In genomic region chr14:72892103-72892878, GRCh38 we compare ENCODE assay signal across 8 cellular contexts. TPM values are rescaled to one million over a fixed set of nuclear protein-coding genes. Genes with fewer than 3 reads are reported as not detected.
A peak's percentile ranks its signal among the peaks of the same experiment; 100 is the strongest.
DNase-seq lines count a peak whose midpoint lies in the region; ATAC-seq lines count a peak whose summit lies in the region.

No MANE protein-coding gene starts in this region.

- no peaks in the 10 kb centered on the region for H3K36me3 Mint-ChIP-seq in activated naive CD8-positive, alpha-beta T cell treated with anti-CD3 and anti-CD28 coated beads for 36 hours

- no peak overlapping the region for H3K27ac Mint-ChIP-seq in activated naive CD8-positive, alpha-beta T cell treated with anti-CD3 and anti-CD28 coated beads for 36 hours

- H3K36me3 ChIP-seq in iPS-18a (ENCODE audit: control insufficient read depth, low read depth, low read length) = no peaks in the 10 kb centered on the region

- peak overlapping the region; percentile 91 for H3K4me3 Mint-ChIP-seq in activated naive CD8-positive, alpha-beta T cell treated with anti-CD3 and anti-CD28 coated beads for 36 hours

- H3K4me1 Mint-ChIP-seq in activated naive CD8-positive, alpha-beta T cell treated with anti-CD3 and anti-CD28 coated beads for 36 hours = peaks cover 16% of the 10 kb centered on the region

- no peaks in the 10 kb centered on the region for H3K9me3 Mint-ChIP-seq in activated naive CD8-positive, alpha-beta T cell treated with anti-CD3 and anti-CD28 coated beads for 36 hours

- H3K27ac ChIP-seq in iPS-18a (ENCODE audit: low read length) (no peak overlapping the region), skin epidermis (no peak overlapping the region)

- DNase-seq in ELR (ENCODE audit: low read depth) = peak; percentile 69
- DNase-seq in NCI-H524 treated with DMSO at 0.1 percent for 48 hours (lab: John Stamatoyannopoulos, UW) = peak; percentile 38
- DNase-seq in activated naive CD8-positive, alpha-beta T cell treated with anti-CD3 and anti-CD28 coated beads for 36 hours = peak; percentile 22
- no peak for DNase-seq in ureter (ENCODE audit: low spot score)

- H3K4me1 ChIP-seq in iPS-18a (ENCODE audit: control insufficient read depth, low read depth, low read length) = peaks cover 42% of the 10 kb centered on the region

- H3K4me3 ChIP-seq in iPS-18a (ENCODE audit: low read length) (peak overlapping the region; percentile 92), skin epidermis (peak overlapping the region; percentile 56 to 82 (median 73))

- H3K27me3 ChIP-seq in iPS-18a (ENCODE audit: control insufficient read depth, insufficient read depth, low read length) = peaks cover 79% of the 10 kb centered on the region

- no peak overlapping the region for H3K9ac ChIP-seq in iPS-18a (ENCODE audit: low read length)

- ATAC-seq in GM19328 (IDR thresholded peaks at IDR 0.05; ENCODE audit: unreplicated experiment) = no peak
- ATAC-seq in HG03439 (IDR thresholded peaks at IDR 0.05; ENCODE audit: unreplicated experiment) = no peak

- peaks cover 49% of the 10 kb centered on the region for H3K27me3 Mint-ChIP-seq in activated naive CD8-positive, alpha-beta T cell treated with anti-CD3 and anti-CD28 coated beads for 36 hours

- no peaks in the 10 kb centered on the region for H3K9me3 ChIP-seq in iPS-18a (ENCODE audit: control insufficient read depth, low read depth, low read length)

RNA-seq across cellular contexts. Expression of gene DPF3, which starts 1.6 kb away (rescaled TPM):
- total RNA-seq in activated naive CD8-positive, alpha-beta T cell treated with anti-CD3 and anti-CD28 coated beads for 36 hours = 1 to 10 TPM; 1.1 to 1.3 TPM
- 2.0 TPM for total RNA-seq in ureter

RNA-seq across cellular contexts. Expression of gene DCAF4, which starts 34.0 kb away (rescaled TPM):
- total RNA-seq in activated naive CD8-positive, alpha-beta T cell treated with anti-CD3 and anti-CD28 coated beads for 36 hours = 10 to 100 TPM; 25.5 to 31.8 TPM
- total RNA-seq in ureter = 26.0 TPM
